1 cellular context compared by ENCODE assay signal in the genomic region with DNA sequence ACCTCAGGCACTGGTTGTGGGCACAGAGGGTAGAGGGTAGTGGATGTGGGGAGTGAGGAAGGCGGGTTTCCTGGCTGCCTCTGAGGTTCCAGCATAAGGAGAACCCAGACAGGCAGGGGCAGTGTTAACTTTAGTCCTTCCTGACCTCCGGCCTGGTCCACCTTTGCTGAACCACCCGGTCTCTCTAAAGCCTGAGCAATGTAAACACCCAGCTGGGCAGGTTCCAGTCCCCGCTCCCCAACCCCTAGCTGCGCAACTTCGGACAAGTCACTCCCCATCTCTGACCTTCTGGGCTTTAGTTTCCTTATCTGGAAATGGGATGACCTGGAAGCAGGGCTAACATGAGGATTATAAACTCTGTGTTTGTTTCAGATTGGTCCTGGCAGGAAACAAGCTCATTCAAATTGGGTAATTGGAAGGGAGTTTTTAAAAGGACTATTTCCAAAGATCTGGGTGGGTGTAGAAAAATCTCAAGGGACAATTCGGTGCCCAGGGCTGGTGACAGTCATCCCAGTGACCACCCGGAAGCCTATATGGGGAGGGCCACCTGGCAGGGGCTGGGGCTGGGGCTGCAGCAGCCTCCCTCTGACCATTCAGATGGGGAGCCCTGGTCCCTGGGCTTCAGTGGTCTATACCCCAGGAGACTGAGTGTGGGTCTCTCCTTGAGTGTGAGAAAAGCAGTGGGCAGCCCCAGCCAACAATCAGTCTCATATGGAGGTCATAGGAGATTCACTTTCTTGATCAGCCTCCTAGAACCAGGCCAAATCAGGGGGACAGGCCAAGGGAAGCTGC.
TF ChIP-seq lines count a peak whose summit lies in the region.

No MANE protein-coding gene starts in this region.

TF ChIP-seq in HepG2, 621 proteins besides CTCF, POLR2A, EP300 and RAD21 (continued from another document and continues in another):
- TF ChIP-seq, protein P1, sequence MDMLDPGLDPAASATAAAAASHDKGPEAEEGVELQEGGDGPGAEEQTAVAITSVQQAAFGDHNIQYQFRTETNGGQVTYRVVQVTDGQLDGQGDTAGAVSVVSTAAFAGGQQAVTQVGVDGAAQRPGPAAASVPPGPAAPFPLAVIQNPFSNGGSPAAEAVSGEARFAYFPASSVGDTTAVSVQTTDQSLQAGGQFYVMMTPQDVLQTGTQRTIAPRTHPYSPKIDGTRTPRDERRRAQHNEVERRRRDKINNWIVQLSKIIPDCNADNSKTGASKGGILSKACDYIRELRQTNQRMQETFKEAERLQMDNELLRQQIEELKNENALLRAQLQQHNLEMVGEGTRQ (IDR thresholded peaks at IDR 0.05; ENCODE audit: low read depth, low read length) = no peak
- TF ChIP-seq, protein P1 (CRISPR knock-in tag; IDR thresholded peaks at IDR 0.05; ENCODE audit: borderline replicate concordance) = no peak
- TF ChIP-seq, protein P2, sequence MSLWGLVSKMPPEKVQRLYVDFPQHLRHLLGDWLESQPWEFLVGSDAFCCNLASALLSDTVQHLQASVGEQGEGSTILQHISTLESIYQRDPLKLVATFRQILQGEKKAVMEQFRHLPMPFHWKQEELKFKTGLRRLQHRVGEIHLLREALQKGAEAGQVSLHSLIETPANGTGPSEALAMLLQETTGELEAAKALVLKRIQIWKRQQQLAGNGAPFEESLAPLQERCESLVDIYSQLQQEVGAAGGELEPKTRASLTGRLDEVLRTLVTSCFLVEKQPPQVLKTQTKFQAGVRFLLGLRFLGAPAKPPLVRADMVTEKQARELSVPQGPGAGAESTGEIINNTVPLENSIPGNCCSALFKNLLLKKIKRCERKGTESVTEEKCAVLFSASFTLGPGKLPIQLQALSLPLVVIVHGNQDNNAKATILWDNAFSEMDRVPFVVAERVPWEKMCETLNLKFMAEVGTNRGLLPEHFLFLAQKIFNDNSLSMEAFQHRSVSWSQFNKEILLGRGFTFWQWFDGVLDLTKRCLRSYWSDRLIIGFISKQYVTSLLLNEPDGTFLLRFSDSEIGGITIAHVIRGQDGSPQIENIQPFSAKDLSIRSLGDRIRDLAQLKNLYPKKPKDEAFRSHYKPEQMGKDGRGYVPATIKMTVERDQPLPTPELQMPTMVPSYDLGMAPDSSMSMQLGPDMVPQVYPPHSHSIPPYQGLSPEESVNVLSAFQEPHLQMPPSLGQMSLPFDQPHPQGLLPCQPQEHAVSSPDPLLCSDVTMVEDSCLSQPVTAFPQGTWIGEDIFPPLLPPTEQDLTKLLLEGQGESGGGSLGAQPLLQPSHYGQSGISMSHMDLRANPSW (CRISPR knock-in tag; IDR thresholded peaks at IDR 0.05; ENCODE audit: borderline replicate concordance) = no peak
- TF ChIP-seq KLF13 (CRISPR knock-in tag; IDR thresholded peaks at IDR 0.05) = no peak
- TF ChIP-seq, protein P3, sequence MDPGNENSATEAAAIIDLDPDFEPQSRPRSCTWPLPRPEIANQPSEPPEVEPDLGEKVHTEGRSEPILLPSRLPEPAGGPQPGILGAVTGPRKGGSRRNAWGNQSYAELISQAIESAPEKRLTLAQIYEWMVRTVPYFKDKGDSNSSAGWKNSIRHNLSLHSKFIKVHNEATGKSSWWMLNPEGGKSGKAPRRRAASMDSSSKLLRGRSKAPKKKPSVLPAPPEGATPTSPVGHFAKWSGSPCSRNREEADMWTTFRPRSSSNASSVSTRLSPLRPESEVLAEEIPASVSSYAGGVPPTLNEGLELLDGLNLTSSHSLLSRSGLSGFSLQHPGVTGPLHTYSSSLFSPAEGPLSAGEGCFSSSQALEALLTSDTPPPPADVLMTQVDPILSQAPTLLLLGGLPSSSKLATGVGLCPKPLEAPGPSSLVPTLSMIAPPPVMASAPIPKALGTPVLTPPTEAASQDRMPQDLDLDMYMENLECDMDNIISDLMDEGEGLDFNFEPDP (CRISPR knock-in tag; conservative IDR thresholded peaks at IDR 0.05) = no peak
- no peak for TF ChIP-seq SETDB1 (CRISPR knock-in tag; IDR thresholded peaks at IDR 0.05; ENCODE audit: borderline replicate concordance)
- no peak for TF ChIP-seq NR3C1 (CRISPR knock-in tag; IDR thresholded peaks at IDR 0.05)
- no peak for TF ChIP-seq GZF1 (CRISPR knock-in tag; IDR thresholded peaks at IDR 0.05)
- no peak for TF ChIP-seq RNF2 (conservative IDR thresholded peaks at IDR 0.05; ENCODE audit: low read depth)
- TF ChIP-seq ZBTB21 (CRISPR knock-in tag; IDR thresholded peaks at IDR 0.05) = no peak
- TF ChIP-seq, protein P4, sequence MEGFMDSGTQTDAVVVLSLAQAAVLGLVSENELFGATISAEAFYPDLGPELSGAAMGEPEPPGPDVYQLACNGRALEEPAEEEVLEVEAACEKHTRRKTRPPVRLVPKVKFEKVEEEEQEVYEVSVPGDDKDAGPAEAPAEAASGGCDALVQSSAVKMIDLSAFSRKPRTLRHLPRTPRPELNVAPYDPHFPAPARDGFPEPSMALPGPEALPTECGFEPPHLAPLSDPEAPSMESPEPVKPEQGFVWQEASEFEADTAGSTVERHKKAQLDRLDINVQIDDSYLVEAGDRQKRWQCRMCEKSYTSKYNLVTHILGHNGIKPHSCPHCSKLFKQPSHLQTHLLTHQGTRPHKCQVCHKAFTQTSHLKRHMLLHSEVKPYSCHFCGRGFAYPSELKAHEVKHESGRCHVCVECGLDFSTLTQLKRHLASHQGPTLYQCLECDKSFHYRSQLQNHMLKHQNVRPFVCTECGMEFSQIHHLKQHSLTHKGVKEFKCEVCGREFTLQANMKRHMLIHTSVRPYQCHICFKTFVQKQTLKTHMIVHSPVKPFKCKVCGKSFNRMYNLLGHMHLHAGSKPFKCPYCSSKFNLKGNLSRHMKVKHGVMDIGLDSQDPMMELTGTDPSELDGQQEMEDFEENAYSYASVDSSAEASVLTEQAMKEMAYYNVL (CRISPR knock-in tag; IDR thresholded peaks at IDR 0.05; ENCODE audit: borderline replicate concordance) = no peak
- TF ChIP-seq HMGA1 (CRISPR knock-in tag; conservative IDR thresholded peaks at IDR 0.05) = no peak
- no peak for TF ChIP-seq ZNF557 (CRISPR knock-in tag; IDR thresholded peaks at IDR 0.05)
- TF ChIP-seq, protein P5, sequence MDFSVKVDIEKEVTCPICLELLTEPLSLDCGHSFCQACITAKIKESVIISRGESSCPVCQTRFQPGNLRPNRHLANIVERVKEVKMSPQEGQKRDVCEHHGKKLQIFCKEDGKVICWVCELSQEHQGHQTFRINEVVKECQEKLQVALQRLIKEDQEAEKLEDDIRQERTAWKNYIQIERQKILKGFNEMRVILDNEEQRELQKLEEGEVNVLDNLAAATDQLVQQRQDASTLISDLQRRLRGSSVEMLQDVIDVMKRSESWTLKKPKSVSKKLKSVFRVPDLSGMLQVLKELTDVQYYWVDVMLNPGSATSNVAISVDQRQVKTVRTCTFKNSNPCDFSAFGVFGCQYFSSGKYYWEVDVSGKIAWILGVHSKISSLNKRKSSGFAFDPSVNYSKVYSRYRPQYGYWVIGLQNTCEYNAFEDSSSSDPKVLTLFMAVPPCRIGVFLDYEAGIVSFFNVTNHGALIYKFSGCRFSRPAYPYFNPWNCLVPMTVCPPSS (IDR thresholded peaks at IDR 0.05) = no peak
- TF ChIP-seq EZH2 (conservative IDR thresholded peaks at IDR 0.05; ENCODE audit: low read depth, low read length) = no peak
- TF ChIP-seq TCF12 (IDR thresholded peaks at IDR 0.05) = no peak
- no peak for TF ChIP-seq TCF12 (CRISPR knock-in tag; IDR thresholded peaks at IDR 0.05)
- peak; percentile 36; the same call in 1 of the 2 replicates for TF ChIP-seq SRF (IDR thresholded peaks at IDR 0.05; ENCODE audit: low read depth, low read length)
- TF ChIP-seq, protein P6, sequence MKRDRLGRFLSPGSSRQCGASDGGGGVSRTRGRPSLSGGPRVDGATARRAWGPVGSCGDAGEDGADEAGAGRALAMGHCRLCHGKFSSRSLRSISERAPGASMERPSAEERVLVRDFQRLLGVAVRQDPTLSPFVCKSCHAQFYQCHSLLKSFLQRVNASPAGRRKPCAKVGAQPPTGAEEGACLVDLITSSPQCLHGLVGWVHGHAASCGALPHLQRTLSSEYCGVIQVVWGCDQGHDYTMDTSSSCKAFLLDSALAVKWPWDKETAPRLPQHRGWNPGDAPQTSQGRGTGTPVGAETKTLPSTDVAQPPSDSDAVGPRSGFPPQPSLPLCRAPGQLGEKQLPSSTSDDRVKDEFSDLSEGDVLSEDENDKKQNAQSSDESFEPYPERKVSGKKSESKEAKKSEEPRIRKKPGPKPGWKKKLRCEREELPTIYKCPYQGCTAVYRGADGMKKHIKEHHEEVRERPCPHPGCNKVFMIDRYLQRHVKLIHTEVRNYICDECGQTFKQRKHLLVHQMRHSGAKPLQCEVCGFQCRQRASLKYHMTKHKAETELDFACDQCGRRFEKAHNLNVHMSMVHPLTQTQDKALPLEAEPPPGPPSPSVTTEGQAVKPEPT (CRISPR knock-in tag; IDR thresholded peaks at IDR 0.05; ENCODE audit: low read depth) = 0 out of 2 replicates have a peak, but pooled peaks have one; percentile 30
- TF ChIP-seq, protein P7, sequence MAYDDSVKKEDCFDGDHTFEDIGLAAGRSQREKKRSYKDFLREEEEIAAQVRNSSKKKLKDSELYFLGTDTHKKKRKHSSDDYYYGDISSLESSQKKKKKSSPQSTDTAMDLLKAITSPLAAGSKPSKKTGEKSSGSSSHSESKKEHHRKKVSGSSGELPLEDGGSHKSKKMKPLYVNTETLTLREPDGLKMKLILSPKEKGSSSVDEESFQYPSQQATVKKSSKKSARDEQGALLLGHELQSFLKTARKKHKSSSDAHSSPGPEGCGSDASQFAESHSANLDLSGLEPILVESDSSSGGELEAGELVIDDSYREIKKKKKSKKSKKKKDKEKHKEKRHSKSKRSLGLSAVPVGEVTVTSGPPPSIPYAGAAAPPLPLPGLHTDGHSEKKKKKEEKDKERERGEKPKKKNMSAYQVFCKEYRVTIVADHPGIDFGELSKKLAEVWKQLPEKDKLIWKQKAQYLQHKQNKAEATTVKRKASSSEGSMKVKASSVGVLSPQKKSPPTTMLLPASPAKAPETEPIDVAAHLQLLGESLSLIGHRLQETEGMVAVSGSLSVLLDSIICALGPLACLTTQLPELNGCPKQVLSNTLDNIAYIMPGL (CRISPR knock-in tag; IDR thresholded peaks at IDR 0.05; ENCODE audit: borderline replicate concordance in 1 of 2, low read depth in 1 of 2) = no peak
- no peak for TF ChIP-seq ASH2L (IDR thresholded peaks at IDR 0.05; ENCODE audit: insufficient read length, low read depth, low read length)
- TF ChIP-seq ZNF543 (CRISPR knock-in tag; IDR thresholded peaks at IDR 0.05) = no peak
- peak; percentile 93 for TF ChIP-seq ZNF768 (CRISPR knock-in tag; IDR thresholded peaks at IDR 0.05)
- TF ChIP-seq ZNF382 (CRISPR knock-in tag; IDR thresholded peaks at IDR 0.05; ENCODE audit: borderline replicate concordance) = no peak
- no peak for TF ChIP-seq NFRKB (IDR thresholded peaks at IDR 0.05)
- no peak for TF ChIP-seq ZNF441 (CRISPR knock-in tag; IDR thresholded peaks at IDR 0.05; ENCODE audit: borderline replicate concordance)
- TF ChIP-seq XRCC5 (optimal IDR thresholded peaks at IDR 0.05; ENCODE audit: low read length) = no peak
- TF ChIP-seq ZBTB7B (CRISPR knock-in tag; IDR thresholded peaks at IDR 0.05) = peak; percentile 57; the same call in 1 of the 2 replicates
- TF ChIP-seq ZNF121 (CRISPR knock-in tag; IDR thresholded peaks at IDR 0.05) = 0 out of 2 replicates have a peak, but pooled peaks have one; percentile 45
- TF ChIP-seq KDM6A (CRISPR knock-in tag; IDR thresholded peaks at IDR 0.05; ENCODE audit: low read depth) = 0 out of 2 replicates have a peak, but pooled peaks have one; percentile 29
- no peak for TF ChIP-seq KDM5A (IDR thresholded peaks at IDR 0.05; ENCODE audit: borderline replicate concordance, low read length)
- TF ChIP-seq, protein P8, sequence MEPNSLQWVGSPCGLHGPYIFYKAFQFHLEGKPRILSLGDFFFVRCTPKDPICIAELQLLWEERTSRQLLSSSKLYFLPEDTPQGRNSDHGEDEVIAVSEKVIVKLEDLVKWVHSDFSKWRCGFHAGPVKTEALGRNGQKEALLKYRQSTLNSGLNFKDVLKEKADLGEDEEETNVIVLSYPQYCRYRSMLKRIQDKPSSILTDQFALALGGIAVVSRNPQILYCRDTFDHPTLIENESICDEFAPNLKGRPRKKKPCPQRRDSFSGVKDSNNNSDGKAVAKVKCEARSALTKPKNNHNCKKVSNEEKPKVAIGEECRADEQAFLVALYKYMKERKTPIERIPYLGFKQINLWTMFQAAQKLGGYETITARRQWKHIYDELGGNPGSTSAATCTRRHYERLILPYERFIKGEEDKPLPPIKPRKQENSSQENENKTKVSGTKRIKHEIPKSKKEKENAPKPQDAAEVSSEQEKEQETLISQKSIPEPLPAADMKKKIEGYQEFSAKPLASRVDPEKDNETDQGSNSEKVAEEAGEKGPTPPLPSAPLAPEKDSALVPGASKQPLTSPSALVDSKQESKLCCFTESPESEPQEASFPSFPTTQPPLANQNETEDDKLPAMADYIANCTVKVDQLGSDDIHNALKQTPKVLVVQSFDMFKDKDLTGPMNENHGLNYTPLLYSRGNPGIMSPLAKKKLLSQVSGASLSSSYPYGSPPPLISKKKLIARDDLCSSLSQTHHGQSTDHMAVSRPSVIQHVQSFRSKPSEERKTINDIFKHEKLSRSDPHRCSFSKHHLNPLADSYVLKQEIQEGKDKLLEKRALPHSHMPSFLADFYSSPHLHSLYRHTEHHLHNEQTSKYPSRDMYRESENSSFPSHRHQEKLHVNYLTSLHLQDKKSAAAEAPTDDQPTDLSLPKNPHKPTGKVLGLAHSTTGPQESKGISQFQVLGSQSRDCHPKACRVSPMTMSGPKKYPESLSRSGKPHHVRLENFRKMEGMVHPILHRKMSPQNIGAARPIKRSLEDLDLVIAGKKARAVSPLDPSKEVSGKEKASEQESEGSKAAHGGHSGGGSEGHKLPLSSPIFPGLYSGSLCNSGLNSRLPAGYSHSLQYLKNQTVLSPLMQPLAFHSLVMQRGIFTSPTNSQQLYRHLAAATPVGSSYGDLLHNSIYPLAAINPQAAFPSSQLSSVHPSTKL (CRISPR knock-in tag; IDR thresholded peaks at IDR 0.05) = peak; percentile 64
- TF ChIP-seq, protein P9, sequence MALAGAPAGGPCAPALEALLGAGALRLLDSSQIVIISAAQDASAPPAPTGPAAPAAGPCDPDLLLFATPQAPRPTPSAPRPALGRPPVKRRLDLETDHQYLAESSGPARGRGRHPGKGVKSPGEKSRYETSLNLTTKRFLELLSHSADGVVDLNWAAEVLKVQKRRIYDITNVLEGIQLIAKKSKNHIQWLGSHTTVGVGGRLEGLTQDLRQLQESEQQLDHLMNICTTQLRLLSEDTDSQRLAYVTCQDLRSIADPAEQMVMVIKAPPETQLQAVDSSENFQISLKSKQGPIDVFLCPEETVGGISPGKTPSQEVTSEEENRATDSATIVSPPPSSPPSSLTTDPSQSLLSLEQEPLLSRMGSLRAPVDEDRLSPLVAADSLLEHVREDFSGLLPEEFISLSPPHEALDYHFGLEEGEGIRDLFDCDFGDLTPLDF (CRISPR knock-in tag; IDR thresholded peaks at IDR 0.05) = no peak
- TF ChIP-seq ZNF251 (CRISPR knock-in tag; IDR thresholded peaks at IDR 0.05) = no peak
- TF ChIP-seq ZNF234 (CRISPR knock-in tag; conservative IDR thresholded peaks at IDR 0.05) = no peak
